4 cellular contexts compared by ENCODE assay signal in the genomic region with DNA sequence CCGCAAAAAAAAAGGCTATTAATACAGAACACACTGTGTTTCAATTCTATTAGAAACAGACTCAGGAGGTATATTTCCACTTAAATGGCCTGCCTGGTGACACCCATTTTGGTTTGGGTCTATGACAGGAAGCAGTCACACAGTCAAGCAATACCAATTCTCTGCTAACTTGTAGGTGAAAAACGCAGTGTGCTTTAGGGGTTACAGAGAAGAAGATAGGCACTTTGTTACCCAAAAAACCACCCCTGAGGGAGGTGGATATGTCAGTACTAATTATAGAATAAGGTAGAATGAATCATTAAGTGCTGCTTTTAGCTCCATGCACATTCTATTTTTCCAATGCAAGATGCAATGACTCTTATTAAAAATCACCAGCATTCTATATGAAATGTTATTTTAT. TPM values are rescaled to one million over a fixed set of nuclear protein-coding genes. Genes with fewer than 3 reads are reported as not detected.
"Had no signal": no experiment of that assay in that cellular context is flagged by ENCODE, and none has a peak within 500 bp of the region (broad histone marks: within the 10 kb centered on the region; RNA-seq: fewer than 3 reads in every experiment).

No MANE protein-coding gene starts in this region.

- H3K27ac ChIP-seq: HL-60 had no signal

- DNase-seq: IMR-90 had no signal

- H3K4me3 ChIP-seq: K562 had no signal

RNA-seq across cellular contexts. Expression of gene DNAAF9, which starts 53.8 kb away (rescaled TPM):
- total RNA-seq: HT-29 had no signal
